2 cellular contexts compared by ENCODE assay signal in genomic region chr1:169117599-169117998, GRCh38.
TF ChIP-seq lines count a peak whose summit lies in the region.

No MANE protein-coding gene starts in this region.

TF ChIP-seq in A549, 52 proteins besides CTCF, POLR2A, EP300 and RAD21 (continued from another document):
- TF ChIP-seq HES2 (IDR thresholded peaks at IDR 0.05) = no peak
- no peak for TF ChIP-seq FOXS1 (CRISPR knock-in tag; IDR thresholded peaks at IDR 0.05)

TF ChIP-seq in IMR-90, 13 proteins besides CTCF, POLR2A, EP300 and RAD21 (continued from another document):
- TF ChIP-seq MXI1 (IDR thresholded peaks at IDR 0.05; ENCODE audit: borderline replicate concordance, low read depth, low read length) (no peak), MAZ (IDR thresholded peaks at IDR 0.05; ENCODE audit: borderline replicate concordance, low read depth, low read length) (no peak), FOS (IDR thresholded peaks at IDR 0.05; ENCODE audit: low read depth, low read length) (no peak), NFE2L2 (IDR thresholded peaks at IDR 0.05; ENCODE audit: low read depth, low read length) (no peak), CHD1 (IDR thresholded peaks at IDR 0.05; ENCODE audit: low read depth, low read length) (no peak), ELK1 (IDR thresholded peaks at IDR 0.05; ENCODE audit: borderline replicate concordance, low read depth, low read length) (no peak)
TF ChIP-seq in IMR-90: peak in this region for 0.
